In the genomic region with DNA sequence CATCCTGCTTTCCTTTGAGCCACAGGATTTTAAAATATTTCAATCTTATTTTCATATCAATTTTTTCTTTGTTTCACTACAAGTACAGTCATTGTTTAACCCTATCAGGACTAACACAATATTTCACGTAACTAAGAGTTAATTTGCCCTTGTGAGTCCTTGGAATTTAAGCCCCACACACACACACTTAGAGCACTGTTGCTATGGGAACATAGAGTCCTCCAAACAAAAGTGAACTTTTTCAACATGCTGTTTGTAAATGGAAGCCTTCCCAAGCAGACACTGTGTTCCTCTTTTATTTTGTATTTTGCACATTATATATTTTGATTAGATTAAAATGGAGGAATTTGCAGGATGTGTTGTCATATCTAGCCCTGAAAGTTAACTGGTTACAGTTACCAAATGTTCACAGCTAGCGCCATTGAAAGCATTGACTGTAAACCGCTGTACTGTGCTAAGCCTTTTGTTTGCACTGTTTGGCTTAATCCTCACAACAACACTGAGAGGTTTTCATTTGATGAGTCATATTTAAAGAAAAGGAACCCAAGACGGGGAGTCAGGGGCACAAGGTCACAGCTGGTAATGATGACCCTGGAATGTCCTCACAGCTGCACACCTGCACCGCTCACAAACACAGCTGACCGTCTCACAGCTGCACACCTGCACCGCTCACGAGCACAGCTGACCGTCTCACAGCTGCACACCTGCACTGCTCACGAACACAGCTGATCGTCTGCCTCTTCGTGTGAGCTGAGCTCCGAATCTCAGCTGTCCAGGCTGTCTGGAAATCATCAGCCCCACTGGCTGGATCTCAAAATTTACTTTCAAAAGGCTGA, we compare ENCODE assay signal across 1 cellular context.
TF ChIP-seq lines count a peak whose summit lies in the region.

No MANE protein-coding gene starts in this region.

TF ChIP-seq in HepG2, 621 proteins besides CTCF, POLR2A, EP300 and RAD21 (continued from another document and continues in another):
- TF ChIP-seq ZNF674 (CRISPR knock-in tag; IDR thresholded peaks at IDR 0.05; ENCODE audit: low read depth) (no peak), ZNF12 (CRISPR knock-in tag; IDR thresholded peaks at IDR 0.05) (peak; percentile 74), ZNF432 (CRISPR knock-in tag; IDR thresholded peaks at IDR 0.05; ENCODE audit: borderline replicate concordance) (no peak), ZNF720 (CRISPR knock-in tag; IDR thresholded peaks at IDR 0.05) (no peak), DPF2 (CRISPR knock-in tag; IDR thresholded peaks at IDR 0.05; ENCODE audit: borderline replicate concordance, low read depth) (peak; percentile 66), FIP1L1 (IDR thresholded peaks at IDR 0.05; ENCODE audit: borderline replicate concordance, insufficient read depth, low read depth, low read length) (no peak), ZNF766 (CRISPR knock-in tag; IDR thresholded peaks at IDR 0.05; ENCODE audit: borderline replicate concordance) (no peak), ZKSCAN8 (CRISPR knock-in tag; IDR thresholded peaks at IDR 0.05; ENCODE audit: borderline replicate concordance) (peak; percentile 89), GATA4 (IDR thresholded peaks at IDR 0.05; ENCODE audit: borderline replicate concordance, low read depth) (no peak), TAF15 (IDR thresholded peaks at IDR 0.05; ENCODE audit: low read depth, low read length, poor library complexity, severe bottlenecking) (no peak), NFIB (CRISPR knock-in tag; IDR thresholded peaks at IDR 0.05; ENCODE audit: borderline replicate concordance) (no peak), ZNF577 (CRISPR knock-in tag; IDR thresholded peaks at IDR 0.05; ENCODE audit: borderline replicate concordance, low read depth) (no peak), NCOA5 (CRISPR knock-in tag; IDR thresholded peaks at IDR 0.05) (no peak), REL (CRISPR knock-in tag; conservative IDR thresholded peaks at IDR 0.05) (no peak), ELF4 (CRISPR knock-in tag; IDR thresholded peaks at IDR 0.05; ENCODE audit: borderline replicate concordance) (no peak), NKX3-1 (CRISPR knock-in tag; IDR thresholded peaks at IDR 0.05) (no peak), HMG20A (CRISPR knock-in tag; IDR thresholded peaks at IDR 0.05; ENCODE audit: borderline replicate concordance) (peak; percentile 72; the same call in 1 of the 2 replicates), ZIK1 (CRISPR knock-in tag; IDR thresholded peaks at IDR 0.05; ENCODE audit: borderline replicate concordance, low read depth) (no peak), ZNF3 (CRISPR knock-in tag; IDR thresholded peaks at IDR 0.05) (no peak), TMF1 (CRISPR knock-in tag; IDR thresholded peaks at IDR 0.05; ENCODE audit: low read depth) (no peak), TEAD3 (CRISPR knock-in tag; optimal IDR thresholded peaks at IDR 0.05; ENCODE audit: borderline replicate concordance) (peak; percentile 94), PAX8 (CRISPR knock-in tag; IDR thresholded peaks at IDR 0.05; ENCODE audit: borderline replicate concordance) (no peak), CREB1 (IDR thresholded peaks at IDR 0.05) (peak; percentile 32; the same call in 1 of the 2 replicates), CREB1 (CRISPR knock-in tag; IDR thresholded peaks at IDR 0.05) (no peak), RXRB (CRISPR knock-in tag; IDR thresholded peaks at IDR 0.05; ENCODE audit: borderline replicate concordance) (peak; percentile 81)
- TF ChIP-seq, protein P1, sequence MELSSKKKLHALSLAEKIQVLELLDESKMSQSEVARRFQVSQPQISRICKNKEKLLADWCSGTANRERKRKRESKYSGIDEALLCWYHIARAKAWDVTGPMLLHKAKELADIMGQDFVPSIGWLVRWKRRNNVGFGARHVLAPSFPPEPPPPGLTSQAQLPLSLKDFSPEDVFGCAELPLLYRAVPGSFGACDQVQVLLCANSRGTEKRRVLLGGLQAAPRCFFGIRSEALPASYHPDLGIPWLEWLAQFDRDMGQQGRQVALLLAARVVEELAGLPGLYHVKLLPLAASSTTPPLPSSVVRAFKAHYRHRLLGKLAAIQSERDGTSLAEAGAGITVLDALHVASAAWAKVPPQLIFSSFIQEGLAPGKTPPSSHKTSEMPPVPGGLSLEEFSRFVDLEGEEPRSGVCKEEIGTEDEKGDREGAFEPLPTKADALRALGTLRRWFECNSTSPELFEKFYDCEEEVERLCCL (CRISPR knock-in tag; IDR thresholded peaks at IDR 0.05; ENCODE audit: borderline replicate concordance), result no peak
- TF ChIP-seq, protein P2, sequence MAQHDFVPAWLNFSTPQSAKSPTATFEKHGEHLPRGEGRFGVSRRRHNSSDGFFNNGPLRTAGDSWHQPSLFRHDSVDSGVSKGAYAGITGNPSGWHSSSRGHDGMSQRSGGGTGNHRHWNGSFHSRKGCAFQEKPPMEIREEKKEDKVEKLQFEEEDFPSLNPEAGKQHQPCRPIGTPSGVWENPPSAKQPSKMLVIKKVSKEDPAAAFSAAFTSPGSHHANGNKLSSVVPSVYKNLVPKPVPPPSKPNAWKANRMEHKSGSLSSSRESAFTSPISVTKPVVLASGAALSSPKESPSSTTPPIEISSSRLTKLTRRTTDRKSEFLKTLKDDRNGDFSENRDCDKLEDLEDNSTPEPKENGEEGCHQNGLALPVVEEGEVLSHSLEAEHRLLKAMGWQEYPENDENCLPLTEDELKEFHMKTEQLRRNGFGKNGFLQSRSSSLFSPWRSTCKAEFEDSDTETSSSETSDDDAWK (CRISPR knock-in tag; IDR thresholded peaks at IDR 0.05), result no peak
- TF ChIP-seq, protein P3, sequence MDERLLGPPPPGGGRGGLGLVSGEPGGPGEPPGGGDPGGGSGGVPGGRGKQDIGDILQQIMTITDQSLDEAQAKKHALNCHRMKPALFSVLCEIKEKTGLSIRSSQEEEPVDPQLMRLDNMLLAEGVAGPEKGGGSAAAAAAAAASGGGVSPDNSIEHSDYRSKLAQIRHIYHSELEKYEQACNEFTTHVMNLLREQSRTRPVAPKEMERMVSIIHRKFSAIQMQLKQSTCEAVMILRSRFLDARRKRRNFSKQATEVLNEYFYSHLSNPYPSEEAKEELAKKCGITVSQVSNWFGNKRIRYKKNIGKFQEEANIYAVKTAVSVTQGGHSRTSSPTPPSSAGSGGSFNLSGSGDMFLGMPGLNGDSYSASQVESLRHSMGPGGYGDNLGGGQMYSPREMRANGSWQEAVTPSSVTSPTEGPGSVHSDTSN (CRISPR knock-in tag; IDR thresholded peaks at IDR 0.05), result no peak
- TF ChIP-seq, protein P4, sequence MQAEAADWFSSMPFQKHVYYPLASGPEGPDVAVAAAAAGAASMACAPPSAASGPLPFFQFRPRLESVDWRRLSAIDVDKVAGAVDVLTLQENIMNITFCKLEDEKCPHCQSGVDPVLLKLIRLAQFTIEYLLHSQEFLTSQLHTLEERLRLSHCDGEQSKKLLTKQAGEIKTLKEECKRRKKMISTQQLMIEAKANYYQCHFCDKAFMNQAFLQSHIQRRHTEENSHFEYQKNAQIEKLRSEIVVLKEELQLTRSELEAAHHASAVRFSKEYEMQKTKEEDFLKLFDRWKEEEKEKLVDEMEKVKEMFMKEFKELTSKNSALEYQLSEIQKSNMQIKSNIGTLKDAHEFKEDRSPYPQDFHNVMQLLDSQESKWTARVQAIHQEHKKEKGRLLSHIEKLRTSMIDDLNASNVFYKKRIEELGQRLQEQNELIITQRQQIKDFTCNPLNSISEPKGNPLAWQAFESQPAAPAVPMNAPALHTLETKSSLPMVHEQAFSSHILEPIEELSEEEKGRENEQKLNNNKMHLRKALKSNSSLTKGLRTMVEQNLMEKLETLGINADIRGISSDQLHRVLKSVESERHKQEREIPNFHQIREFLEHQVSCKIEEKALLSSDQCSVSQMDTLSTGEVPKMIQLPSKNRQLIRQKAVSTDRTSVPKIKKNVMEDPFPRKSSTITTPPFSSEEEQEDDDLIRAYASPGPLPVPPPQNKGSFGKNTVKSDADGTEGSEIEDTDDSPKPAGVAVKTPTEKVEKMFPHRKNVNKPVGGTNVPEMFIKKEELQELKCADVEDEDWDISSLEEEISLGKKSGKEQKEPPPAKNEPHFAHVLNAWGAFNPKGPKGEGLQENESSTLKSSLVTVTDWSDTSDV (CRISPR knock-in tag; IDR thresholded peaks at IDR 0.05), result no peak
- TF ChIP-seq, protein P5, sequence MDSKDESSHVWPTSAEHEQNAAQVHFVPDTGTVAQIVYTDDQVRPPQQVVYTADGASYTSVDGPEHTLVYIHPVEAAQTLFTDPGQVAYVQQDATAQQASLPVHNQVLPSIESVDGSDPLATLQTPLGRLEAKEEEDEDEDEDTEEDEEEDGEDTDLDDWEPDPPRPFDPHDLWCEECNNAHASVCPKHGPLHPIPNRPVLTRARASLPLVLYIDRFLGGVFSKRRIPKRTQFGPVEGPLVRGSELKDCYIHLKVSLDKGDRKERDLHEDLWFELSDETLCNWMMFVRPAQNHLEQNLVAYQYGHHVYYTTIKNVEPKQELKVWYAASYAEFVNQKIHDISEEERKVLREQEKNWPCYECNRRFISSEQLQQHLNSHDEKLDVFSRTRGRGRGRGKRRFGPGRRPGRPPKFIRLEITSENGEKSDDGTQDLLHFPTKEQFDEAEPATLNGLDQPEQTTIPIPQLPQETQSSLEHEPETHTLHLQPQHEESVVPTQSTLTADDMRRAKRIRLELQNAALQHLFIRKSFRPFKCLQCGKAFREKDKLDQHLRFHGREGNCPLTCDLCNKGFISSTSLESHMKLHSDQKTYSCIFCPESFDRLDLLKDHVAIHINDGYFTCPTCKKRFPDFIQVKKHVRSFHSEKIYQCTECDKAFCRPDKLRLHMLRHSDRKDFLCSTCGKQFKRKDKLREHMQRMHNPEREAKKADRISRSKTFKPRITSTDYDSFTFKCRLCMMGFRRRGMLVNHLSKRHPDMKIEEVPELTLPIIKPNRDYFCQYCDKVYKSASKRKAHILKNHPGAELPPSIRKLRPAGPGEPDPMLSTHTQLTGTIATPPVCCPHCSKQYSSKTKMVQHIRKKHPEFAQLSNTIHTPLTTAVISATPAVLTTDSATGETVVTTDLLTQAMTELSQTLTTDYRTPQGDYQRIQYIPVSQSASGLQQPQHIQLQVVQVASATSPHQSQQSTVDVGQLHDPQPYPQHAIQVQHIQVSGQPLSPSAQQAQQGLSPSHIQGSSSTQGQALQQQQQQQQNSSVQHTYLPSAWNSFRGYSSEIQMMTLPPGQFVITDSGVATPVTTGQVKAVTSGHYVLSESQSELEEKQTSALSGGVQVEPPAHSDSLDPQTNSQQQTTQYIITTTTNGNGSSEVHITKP (CRISPR knock-in tag; IDR thresholded peaks at IDR 0.05; ENCODE audit: low read depth), result no peak
- TF ChIP-seq, protein P6, sequence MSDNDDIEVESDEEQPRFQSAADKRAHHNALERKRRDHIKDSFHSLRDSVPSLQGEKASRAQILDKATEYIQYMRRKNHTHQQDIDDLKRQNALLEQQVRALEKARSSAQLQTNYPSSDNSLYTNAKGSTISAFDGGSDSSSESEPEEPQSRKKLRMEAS (IDR thresholded peaks at IDR 0.05), result no peak
- TF ChIP-seq, protein P7, sequence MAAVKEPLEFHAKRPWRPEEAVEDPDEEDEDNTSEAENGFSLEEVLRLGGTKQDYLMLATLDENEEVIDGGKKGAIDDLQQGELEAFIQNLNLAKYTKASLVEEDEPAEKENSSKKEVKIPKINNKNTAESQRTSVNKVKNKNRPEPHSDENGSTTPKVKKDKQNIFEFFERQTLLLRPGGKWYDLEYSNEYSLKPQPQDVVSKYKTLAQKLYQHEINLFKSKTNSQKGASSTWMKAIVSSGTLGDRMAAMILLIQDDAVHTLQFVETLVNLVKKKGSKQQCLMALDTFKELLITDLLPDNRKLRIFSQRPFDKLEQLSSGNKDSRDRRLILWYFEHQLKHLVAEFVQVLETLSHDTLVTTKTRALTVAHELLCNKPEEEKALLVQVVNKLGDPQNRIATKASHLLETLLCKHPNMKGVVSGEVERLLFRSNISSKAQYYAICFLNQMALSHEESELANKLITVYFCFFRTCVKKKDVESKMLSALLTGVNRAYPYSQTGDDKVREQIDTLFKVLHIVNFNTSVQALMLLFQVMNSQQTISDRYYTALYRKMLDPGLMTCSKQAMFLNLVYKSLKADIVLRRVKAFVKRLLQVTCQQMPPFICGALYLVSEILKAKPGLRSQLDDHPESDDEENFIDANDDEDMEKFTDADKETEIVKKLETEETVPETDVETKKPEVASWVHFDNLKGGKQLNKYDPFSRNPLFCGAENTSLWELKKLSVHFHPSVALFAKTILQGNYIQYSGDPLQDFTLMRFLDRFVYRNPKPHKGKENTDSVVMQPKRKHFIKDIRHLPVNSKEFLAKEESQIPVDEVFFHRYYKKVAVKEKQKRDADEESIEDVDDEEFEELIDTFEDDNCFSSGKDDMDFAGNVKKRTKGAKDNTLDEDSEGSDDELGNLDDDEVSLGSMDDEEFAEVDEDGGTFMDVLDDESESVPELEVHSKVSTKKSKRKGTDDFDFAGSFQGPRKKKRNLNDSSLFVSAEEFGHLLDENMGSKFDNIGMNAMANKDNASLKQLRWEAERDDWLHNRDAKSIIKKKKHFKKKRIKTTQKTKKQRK (IDR thresholded peaks at IDR 0.05; ENCODE audit: low read length), result no peak
- TF ChIP-seq, protein P8, sequence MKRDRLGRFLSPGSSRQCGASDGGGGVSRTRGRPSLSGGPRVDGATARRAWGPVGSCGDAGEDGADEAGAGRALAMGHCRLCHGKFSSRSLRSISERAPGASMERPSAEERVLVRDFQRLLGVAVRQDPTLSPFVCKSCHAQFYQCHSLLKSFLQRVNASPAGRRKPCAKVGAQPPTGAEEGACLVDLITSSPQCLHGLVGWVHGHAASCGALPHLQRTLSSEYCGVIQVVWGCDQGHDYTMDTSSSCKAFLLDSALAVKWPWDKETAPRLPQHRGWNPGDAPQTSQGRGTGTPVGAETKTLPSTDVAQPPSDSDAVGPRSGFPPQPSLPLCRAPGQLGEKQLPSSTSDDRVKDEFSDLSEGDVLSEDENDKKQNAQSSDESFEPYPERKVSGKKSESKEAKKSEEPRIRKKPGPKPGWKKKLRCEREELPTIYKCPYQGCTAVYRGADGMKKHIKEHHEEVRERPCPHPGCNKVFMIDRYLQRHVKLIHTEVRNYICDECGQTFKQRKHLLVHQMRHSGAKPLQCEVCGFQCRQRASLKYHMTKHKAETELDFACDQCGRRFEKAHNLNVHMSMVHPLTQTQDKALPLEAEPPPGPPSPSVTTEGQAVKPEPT (CRISPR knock-in tag; IDR thresholded peaks at IDR 0.05; ENCODE audit: low read depth), result no peak; the same call in 1 of the 2 replicates
- TF ChIP-seq, protein P9, sequence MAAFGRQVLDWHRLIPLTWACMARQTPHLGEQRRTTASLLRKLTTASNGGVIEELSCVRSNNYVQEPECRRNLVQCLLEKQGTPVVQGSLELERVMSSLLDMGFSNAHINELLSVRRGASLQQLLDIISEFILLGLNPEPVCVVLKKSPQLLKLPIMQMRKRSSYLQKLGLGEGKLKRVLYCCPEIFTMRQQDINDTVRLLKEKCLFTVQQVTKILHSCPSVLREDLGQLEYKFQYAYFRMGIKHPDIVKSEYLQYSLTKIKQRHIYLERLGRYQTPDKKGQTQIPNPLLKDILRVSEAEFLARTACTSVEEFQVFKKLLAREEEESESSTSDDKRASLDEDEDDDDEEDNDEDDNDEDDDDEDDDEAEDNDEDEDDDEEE (CRISPR knock-in tag; IDR thresholded peaks at IDR 0.05), result no peak
- TF ChIP-seq, protein P10, sequence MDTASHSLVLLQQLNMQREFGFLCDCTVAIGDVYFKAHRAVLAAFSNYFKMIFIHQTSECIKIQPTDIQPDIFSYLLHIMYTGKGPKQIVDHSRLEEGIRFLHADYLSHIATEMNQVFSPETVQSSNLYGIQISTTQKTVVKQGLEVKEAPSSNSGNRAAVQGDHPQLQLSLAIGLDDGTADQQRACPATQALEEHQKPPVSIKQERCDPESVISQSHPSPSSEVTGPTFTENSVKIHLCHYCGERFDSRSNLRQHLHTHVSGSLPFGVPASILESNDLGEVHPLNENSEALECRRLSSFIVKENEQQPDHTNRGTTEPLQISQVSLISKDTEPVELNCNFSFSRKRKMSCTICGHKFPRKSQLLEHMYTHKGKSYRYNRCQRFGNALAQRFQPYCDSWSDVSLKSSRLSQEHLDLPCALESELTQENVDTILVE (CRISPR knock-in tag; IDR thresholded peaks at IDR 0.05), result no peak
